Comparison of ENCODE assay signal across 23 cellular contexts in genomic region chr22:42829311-42829710, GRCh38.
"Had no signal": no experiment of that assay in that cellular context is flagged by ENCODE, and none has a peak within 500 bp of the region (broad histone marks: within the 10 kb centered on the region; RNA-seq: fewer than 3 reads in every experiment).

No MANE protein-coding gene starts in this region.

- H3K4me3 ChIP-seq: breast epithelium, colonic mucosa, dorsolateral prefrontal cortex, esophagus muscularis mucosa, gastrocnemius medialis, right lobe of liver, skin epidermis, tibial artery had no signal

- H3K36me3 ChIP-seq: breast epithelium had no signal

- H3K9me3 Mint-ChIP-seq: activated B cell treated with CpG ODN at 0.5 μM for 24 hours; activated CD4-positive, alpha-beta memory T cell treated with anti-CD3 and anti-CD28 coated beads, Interleukin-2, amount 10 ng/mL, durations not matched to agents 7 days and 5 days; activated naive CD4-positive, alpha-beta T cell treated with anti-CD3 and anti-CD28 coated beads, Interleukin-2, amount 50 U/mL, for 72 hours; activated T-cell treated with anti-CD3 and anti-CD28 coated beads, Interleukin-2, amount 50 U/mL, for 4 hours; stimulated activated naive CD8-positive, alpha-beta T cell treated with anti-CD3 and anti-CD28 coated beads, Interleukin-15, Interleukin-2, amounts not matched to agents 100 ng/mL and 50 ng/mL, for 24 hours had no signal

- H3K27me3 ChIP-seq: breast epithelium, colonic mucosa, dorsolateral prefrontal cortex, esophagus muscularis mucosa, gastrocnemius medialis, right lobe of liver, tibial artery had no signal

- H3K4me3 Mint-ChIP-seq: activated B cell treated with CpG ODN at 0.5 μM for 24 hours; activated CD4-positive, alpha-beta memory T cell treated with anti-CD3 and anti-CD28 coated beads, Interleukin-2, amount 10 ng/mL, durations not matched to agents 7 days and 5 days; activated T-cell treated with anti-CD3 and anti-CD28 coated beads, Interleukin-2, amount 50 U/mL, for 4 hours; stimulated activated naive CD8-positive, alpha-beta T cell treated with anti-CD3 and anti-CD28 coated beads, Interleukin-15, Interleukin-2, amounts not matched to agents 100 ng/mL and 50 ng/mL, for 24 hours had no signal

- ATAC-seq: activated T-cell treated with anti-CD3 and anti-CD28 coated beads, Interleukin-2, amount 50 U/mL, for 4 hours; gastrocnemius medialis; right lobe of liver had no signal

- H3K27me3 Mint-ChIP-seq: activated B cell treated with CpG ODN at 0.5 μM for 24 hours; activated CD4-positive, alpha-beta memory T cell treated with anti-CD3 and anti-CD28 coated beads, Interleukin-2, amount 10 ng/mL, durations not matched to agents 7 days and 5 days; stimulated activated naive CD8-positive, alpha-beta T cell treated with anti-CD3 and anti-CD28 coated beads, Interleukin-15, Interleukin-2, amounts not matched to agents 100 ng/mL and 50 ng/mL, for 24 hours had no signal

- DNase-seq: activated B cell treated with CpG ODN at 0.5 μM for 24 hours; activated CD4-positive, alpha-beta memory T cell treated with anti-CD3 and anti-CD28 coated beads, Interleukin-2, amount 10 ng/mL, durations not matched to agents 7 days and 5 days; activated CD4-positive, alpha-beta T cell treated with anti-CD3 and anti-CD28 coated beads for 48 hours; activated effector memory CD4-positive, alpha-beta T cell treated with Interleukin-2 at 50 U/mL for 16 hours; activated T-cell treated with anti-CD3 and anti-CD28 coated beads, Interleukin-2, amount 50 U/mL, for 4 hours; amniotic stem cell; colonic mucosa; dorsolateral prefrontal cortex; gastrocnemius medialis; hypothalamus; nucleus accumbens; posterior cingulate gyrus; right lobe of liver; stimulated activated CD4-positive, alpha-beta T cell treated with anti-CD3 and anti-CD28 coated beads, Interleukin-1b, Interleukin-23, amount 100 ng/mL, for 48 hours; substantia nigra; T1000; tibial artery had no signal

- H3K27ac Mint-ChIP-seq: activated B cell treated with CpG ODN at 0.5 μM for 24 hours; activated CD4-positive, alpha-beta memory T cell treated with anti-CD3 and anti-CD28 coated beads, Interleukin-2, amount 10 ng/mL, durations not matched to agents 7 days and 5 days; activated naive CD4-positive, alpha-beta T cell treated with anti-CD3 and anti-CD28 coated beads, Interleukin-2, amount 50 U/mL, for 72 hours; stimulated activated naive CD8-positive, alpha-beta T cell treated with anti-CD3 and anti-CD28 coated beads, Interleukin-15, Interleukin-2, amounts not matched to agents 100 ng/mL and 50 ng/mL, for 24 hours had no signal

- H3K4me1 Mint-ChIP-seq: activated B cell treated with CpG ODN at 0.5 μM for 24 hours had no signal

- FAIRE-seq: islet of Langerhans had no signal

- H3K36me3 Mint-ChIP-seq: activated naive CD4-positive, alpha-beta T cell treated with anti-CD3 and anti-CD28 coated beads, Interleukin-2, amount 50 U/mL, for 72 hours had no signal
